Comparison of ENCODE assay signal across 7 cellular contexts in the genomic region with DNA sequence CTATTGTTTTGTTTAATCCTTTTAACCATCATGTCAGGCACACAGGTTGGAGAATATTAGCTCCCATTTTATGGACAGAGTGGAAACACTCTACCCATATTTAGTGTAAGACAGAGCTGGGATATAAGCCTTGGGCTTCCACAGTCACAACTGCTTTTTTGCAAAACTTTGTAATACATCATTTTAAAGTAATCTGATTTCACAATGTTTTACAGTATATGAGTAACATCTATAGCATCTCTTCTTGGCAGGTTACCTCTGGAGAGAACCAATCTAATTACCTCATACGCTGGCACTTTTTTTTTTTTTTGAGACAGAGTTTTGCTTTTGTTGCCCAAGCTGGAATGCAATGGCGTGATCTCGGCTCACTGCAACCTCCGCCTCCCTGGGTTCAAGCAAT. TPM values are rescaled to one million over a fixed set of nuclear protein-coding genes. Genes with fewer than 3 reads are reported as not detected.
DNase-seq lines count a peak whose midpoint lies in the region; ATAC-seq and TF ChIP-seq lines count a peak whose summit lies in the region.
"Not testable (repeated sequence)": the region's sequence is repeated elsewhere in the genome, so short reads cannot be mapped to it uniquely, and the experiment has no call there.

No MANE protein-coding gene starts in this region.

- POLR2A ChIA-PET in BJ (lab: Charles Lee): interaction anchor here (0.6 kb wide), 1 partner anchor 13 kb away, joined by 3 read pairs; no protein-coding TSS in a partner anchor
- POLR2A ChIA-PET in PC-3 (lab: Charles Lee; ENCODE audit: unreplicated experiment): not testable (repeated sequence)

- H2AFZ ChIP-seq in PC-3 (ENCODE audit: low read length): not testable (repeated sequence)

- not testable (repeated sequence) for H3K4me3 Mint-ChIP-seq in HFFc6

- DNase-seq in BJ (ENCODE audit: low read depth) (peak; percentile 37), HFFc6 (peak; percentile 82), PC-3 (peak; percentile 59), amniotic epithelial cell (ENCODE audit: low read depth) (peak; percentile 83), choroid plexus epithelial cell (ENCODE audit: low read depth) (peak; percentile 72), fibroblast of peridontal ligament (ENCODE audit: extremely low read depth) (peak; percentile 86), non-pigmented ciliary epithelial cell (ENCODE audit: low read depth) (peak; percentile 28)

- not testable (repeated sequence) for H3K4me3 ChIP-seq in BJ (ENCODE audit: low read depth, low read length); PC-3 (ENCODE audit: low read length); choroid plexus epithelial cell (ENCODE audit: low read depth, low read length)

- H3K27me3 ChIP-seq in BJ (ENCODE audit: control insufficient read depth, insufficient read depth, low read length); PC-3 (ENCODE audit: low read length): not testable (repeated sequence)

- H3K4me1 Mint-ChIP-seq in HFFc6 (ENCODE audit: low read depth): peaks cover 21% of the 10 kb centered on the region

- BruUV-seq in PC-3 (replicated peaks; lab: Mats Ljungman, UMichigan): not testable (repeated sequence)

- not testable (repeated sequence) for H3K9me3 ChIP-seq in PC-3 (ENCODE audit: low read length)

- not testable (repeated sequence) for H3K9ac ChIP-seq in PC-3 (ENCODE audit: low read length)

- H4K20me1 ChIP-seq in PC-3 (ENCODE audit: low read length): not testable (repeated sequence)

- CTCF ChIA-PET in BJ (lab: Yijun Ruan, JAX); PC-3 (lab: Charles Lee): not testable (repeated sequence)

- H3K4me2 ChIP-seq in PC-3 (ENCODE audit: low read length): not testable (repeated sequence)

- not testable (repeated sequence) for H3K27ac ChIP-seq in PC-3 (ENCODE audit: low read length)

- H3K36me3 ChIP-seq in BJ (ENCODE audit: control insufficient read depth, insufficient read depth, low read length); PC-3 (ENCODE audit: low read depth, low read length): not testable (repeated sequence)

- H3K4me1 ChIP-seq in PC-3 (ENCODE audit: insufficient read depth, low read length): not testable (repeated sequence)

- peak overlapping the region; percentile 55; the same call in 1 of the 2 replicates for H3K27ac Mint-ChIP-seq in HFFc6

- H3K36me3 Mint-ChIP-seq in HFFc6 (ENCODE audit: low read depth): peaks cover 45% of the 10 kb centered on the region

- H3K27me3 Mint-ChIP-seq in HFFc6 (ENCODE audit: insufficient read depth): not testable (repeated sequence)

- H3K9me2 ChIP-seq in PC-3 (replicated peaks; ENCODE audit: low read length): not testable (repeated sequence)

- TF ChIP-seq CTCF in BJ (IDR thresholded peaks at IDR 0.05; ENCODE audit: insufficient read depth, low read depth, low read length); HFFc6 (IDR thresholded peaks at IDR 0.05); PC-3 (conservative IDR thresholded peaks at IDR 0.05; ENCODE audit: low read depth, low read length); choroid plexus epithelial cell (conservative IDR thresholded peaks at IDR 0.05; ENCODE audit: low read depth, low read length): not testable (repeated sequence)

- intact Hi-C loops in PC-3 (cut with micrococcal nuclease): not testable (repeated sequence)

- H3K9me3 Mint-ChIP-seq in HFFc6: peaks cover 20% of the 10 kb centered on the region

- ATAC-seq in PC-3: peak; percentile 42

- H3F3A ChIP-seq in PC-3 (ENCODE audit: low read length, unreplicated experiment): not testable (repeated sequence)

- H3K79me2 ChIP-seq in PC-3 (ENCODE audit: low read length): not testable (repeated sequence)

RNA-seq across cellular contexts. Expression of gene WAC, which starts 12.1 kb away (rescaled TPM):
- 47.7 and 78.7 TPM in 2 replicates for polyA plus RNA-seq in BJ (2011; rRNA removed)
- polyA minus RNA-seq in BJ (2011; rRNA and poly(A)+ RNA removed): 41.6 and 58.3 TPM in 2 replicates
- total RNA-seq in HFFc6 (2021; fragmentation: NEBNext Ultra II Directional; extraction: Animal tissue kit (Norgen Biotek cat#: 25700)): 10 to 100 TPM; 67.2 to 81.5 (median 74.3) TPM
- 49.2 and 58.1 TPM in 2 replicates for total RNA-seq in PC-3 (2014; rRNA removed)

Comparison
In these comparisons a context has a peak if more than half of its experiments do, and no peak if none do; other contexts are left out.
1. DNase-seq: peak in every context shown above with its lines; median percentile 86 in fibroblast of peridontal ligament; 83 in amniotic epithelial cell; 82 in HFFc6; 72 in choroid plexus epithelial cell; 59 in PC-3; 37 in BJ; 28 in non-pigmented ciliary epithelial cell.